Comparison of ENCODE assay signal across 14 cellular contexts in the genomic region with DNA sequence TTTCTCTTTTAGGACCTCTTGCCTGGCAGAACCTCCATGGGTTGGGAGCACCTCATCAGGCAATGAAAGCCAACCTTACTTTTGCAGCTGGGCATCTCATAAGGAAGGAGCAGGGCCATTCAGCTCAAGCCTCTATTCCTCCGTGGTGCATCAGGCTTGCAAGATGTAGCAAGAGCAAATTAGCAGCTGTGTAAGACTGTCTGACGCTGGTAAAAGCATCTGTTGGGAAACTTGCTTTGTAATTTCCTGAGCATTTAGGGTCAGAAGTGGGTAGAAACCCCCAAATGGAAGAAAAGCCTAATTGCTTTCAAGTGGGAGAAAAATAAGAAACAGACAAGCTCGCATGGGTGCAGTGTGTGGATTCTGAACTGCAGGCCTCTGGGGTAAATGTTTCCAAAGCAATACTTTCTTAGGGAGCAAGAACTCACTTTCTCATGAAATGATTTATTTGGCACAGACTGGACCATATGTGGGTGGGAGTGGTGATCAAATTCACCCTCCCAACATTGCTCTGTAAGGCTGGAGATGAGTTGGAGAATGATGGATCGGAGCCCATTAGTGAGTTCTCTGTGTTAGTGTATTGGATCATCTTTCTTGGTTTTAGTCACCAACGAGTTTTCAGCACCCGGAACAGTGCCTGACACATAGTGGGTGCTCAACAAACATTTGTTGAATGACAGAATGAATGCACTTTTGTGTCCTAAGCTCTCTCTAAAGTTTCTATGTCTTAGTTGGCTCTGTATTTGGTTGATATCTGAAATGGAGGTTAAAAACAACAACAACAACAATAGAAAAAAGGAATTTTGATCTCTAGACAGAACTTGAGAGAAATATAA.
DNase-seq lines count a peak whose midpoint lies in the region; ATAC-seq and TF ChIP-seq lines count a peak whose summit lies in the region.
"Had no signal": no experiment of that assay in that cellular context is flagged by ENCODE, and none has a peak within 500 bp of the region (broad histone marks: within the 10 kb centered on the region; RNA-seq: fewer than 3 reads in every experiment).

No MANE protein-coding gene starts in this region.

- H3K36me3 ChIP-seq in heart left ventricle = no peaks in the 10 kb centered on the region
- H3K36me3 ChIP-seq: lower lobe of right lung, tibial nerve had no signal

- POLR2A ChIA-PET in activated CD4-positive, alpha-beta T cell treated with anti-CD3 and anti-CD28 coated beads for 36 hours (lab: Charles Lee) = interaction anchor here (0.7 kb wide), 1 partner anchor 89 kb away, joined by 3 read pairs; no protein-coding TSS in a partner anchor

- TF ChIP-seq CTCF in heart left ventricle (IDR thresholded peaks at IDR 0.05) (no peak), fibroblast of villous mesenchyme (IDR thresholded peaks at IDR 0.05; ENCODE audit: insufficient read depth, low read depth, low read length) (no peak)

- H3K36me3 Mint-ChIP-seq in activated CD4-positive, alpha-beta T cell treated with anti-CD3 and anti-CD28 coated beads for 36 hours (ENCODE audit: low read depth) = no peaks in the 10 kb centered on the region
- H3K36me3 Mint-ChIP-seq: activated CD4-positive, alpha-beta memory T cell treated with anti-CD3 and anti-CD28 coated beads for 36 hours had no signal

- H3K4me1 ChIP-seq in heart left ventricle (peaks cover 0 to 28% (median 1%) of the 10 kb centered on the region in 12 donors), right cardiac atrium (ENCODE audit: control insufficient read depth, insufficient read depth, low read length) (peaks cover 2% of the 10 kb centered on the region)
- H3K4me1 ChIP-seq: A549 had no signal

- DNase-seq in heart left ventricle (no peak), right cardiac atrium (no peak), fibroblast of villous mesenchyme (ENCODE audit: low read depth) (peak; percentile 91), stromal cell of bone marrow (ENCODE audit: low read depth) (peak; percentile 82), Kasumi-1 (lab: John Stamatoyannopoulos, UW) (no peak)
- DNase-seq in activated CD4-positive, alpha-beta T cell treated with anti-CD3 and anti-CD28 coated beads for 36 hours = no peak
- DNase-seq: activated CD4-positive, alpha-beta memory T cell treated with anti-CD3 and anti-CD28 coated beads for 36 hours; lower lobe of right lung; NCI-H345; PC-9 had no signal

- 63 to 85% (median 75%) methylated on average over 6 of the region's 6 CpGs for WGBS in heart left ventricle, 4 donors
- 73% methylated on average over 6 of the region's 6 CpGs for WGBS in right cardiac atrium

- no peaks in the 10 kb centered on the region for H3K9me3 Mint-ChIP-seq in activated CD4-positive, alpha-beta T cell treated with anti-CD3 and anti-CD28 coated beads for 36 hours (ENCODE audit: low read depth)
- H3K9me3 Mint-ChIP-seq: activated CD4-positive, alpha-beta memory T cell treated with anti-CD3 and anti-CD28 coated beads for 36 hours had no signal

- intact Hi-C loops in heart left ventricle (cut with DNase I) (no loop called here), right cardiac atrium (cut with DNase I) (no loop called here)
- intact Hi-C loops in activated CD4-positive, alpha-beta T cell treated with anti-CD3 and anti-CD28 coated beads for 36 hours (cut with DNase I, micrococcal nuclease) = no loop called here

- CTCF ChIA-PET in activated CD4-positive, alpha-beta T cell treated with anti-CD3 and anti-CD28 coated beads for 36 hours (lab: Charles Lee) = interaction anchor here (0.6 kb wide), 1 partner anchor 62 kb away, joined by 3 read pairs; no protein-coding TSS in a partner anchor

- no peaks in the 10 kb centered on the region for H3K9me3 ChIP-seq in heart left ventricle
- no peaks in the 10 kb centered on the region for H3K9me3 ChIP-seq in right cardiac atrium (ENCODE audit: control insufficient read depth, low read length)
- H3K9me3 ChIP-seq: A549, lower lobe of right lung, tibial nerve had no signal

- H3K27ac ChIP-seq in heart left ventricle (peak overlapping the region in 7 of 12 donors; percentile 0 to 81 (median 52)), right cardiac atrium (ENCODE audit: low read length) (no peak overlapping the region)
- H3K27ac ChIP-seq: A549, lower lobe of right lung, PC-9 had no signal

- H3K27me3 ChIP-seq in heart left ventricle = peaks cover 0 to 2% (median 0%) of the 10 kb centered on the region in 9 donors
- no peaks in the 10 kb centered on the region for H3K27me3 ChIP-seq in right cardiac atrium (ENCODE audit: control insufficient read depth, insufficient read depth)
- H3K27me3 ChIP-seq: tibial nerve had no signal

- ATAC-seq in heart left ventricle (peak in 3 of 4 donors; percentile 67 to 71 (median 69)), right cardiac atrium (no peak), HG02642 (IDR thresholded peaks at IDR 0.05; ENCODE audit: poor library complexity, unreplicated experiment) (no peak)
- no peak for ATAC-seq in activated CD4-positive, alpha-beta T cell treated with anti-CD3 and anti-CD28 coated beads for 36 hours
- ATAC-seq: A549, lower lobe of right lung had no signal

- H3K27ac Mint-ChIP-seq in activated CD4-positive, alpha-beta T cell treated with anti-CD3 and anti-CD28 coated beads for 36 hours = no peak overlapping the region
- H3K27ac Mint-ChIP-seq: activated CD4-positive, alpha-beta memory T cell treated with anti-CD3 and anti-CD28 coated beads for 36 hours had no signal

- no peak overlapping the region for H3K4me3 Mint-ChIP-seq in activated CD4-positive, alpha-beta T cell treated with anti-CD3 and anti-CD28 coated beads for 36 hours
- H3K4me3 Mint-ChIP-seq: activated CD4-positive, alpha-beta memory T cell treated with anti-CD3 and anti-CD28 coated beads for 36 hours had no signal

- no peak for TF ChIP-seq POLR2A in heart left ventricle (IDR thresholded peaks at IDR 0.05)

- no peaks in the 10 kb centered on the region for H3K4me1 Mint-ChIP-seq in activated CD4-positive, alpha-beta T cell treated with anti-CD3 and anti-CD28 coated beads for 36 hours

- H3K27me3 Mint-ChIP-seq in activated CD4-positive, alpha-beta T cell treated with anti-CD3 and anti-CD28 coated beads for 36 hours = peaks cover 12% of the 10 kb centered on the region

- H3K4me3 ChIP-seq in heart left ventricle (no peak overlapping the region), right cardiac atrium (ENCODE audit: low read length) (no peak overlapping the region), fibroblast of villous mesenchyme (ENCODE audit: low read depth, low read length) (no peak overlapping the region)
- H3K4me3 ChIP-seq: A549, lower lobe of right lung, PC-9, tibial nerve had no signal

TF ChIP-seq in PFSK-1, 5 proteins besides CTCF, POLR2A, EP300 and RAD21:
- TF ChIP-seq, protein P1, sequence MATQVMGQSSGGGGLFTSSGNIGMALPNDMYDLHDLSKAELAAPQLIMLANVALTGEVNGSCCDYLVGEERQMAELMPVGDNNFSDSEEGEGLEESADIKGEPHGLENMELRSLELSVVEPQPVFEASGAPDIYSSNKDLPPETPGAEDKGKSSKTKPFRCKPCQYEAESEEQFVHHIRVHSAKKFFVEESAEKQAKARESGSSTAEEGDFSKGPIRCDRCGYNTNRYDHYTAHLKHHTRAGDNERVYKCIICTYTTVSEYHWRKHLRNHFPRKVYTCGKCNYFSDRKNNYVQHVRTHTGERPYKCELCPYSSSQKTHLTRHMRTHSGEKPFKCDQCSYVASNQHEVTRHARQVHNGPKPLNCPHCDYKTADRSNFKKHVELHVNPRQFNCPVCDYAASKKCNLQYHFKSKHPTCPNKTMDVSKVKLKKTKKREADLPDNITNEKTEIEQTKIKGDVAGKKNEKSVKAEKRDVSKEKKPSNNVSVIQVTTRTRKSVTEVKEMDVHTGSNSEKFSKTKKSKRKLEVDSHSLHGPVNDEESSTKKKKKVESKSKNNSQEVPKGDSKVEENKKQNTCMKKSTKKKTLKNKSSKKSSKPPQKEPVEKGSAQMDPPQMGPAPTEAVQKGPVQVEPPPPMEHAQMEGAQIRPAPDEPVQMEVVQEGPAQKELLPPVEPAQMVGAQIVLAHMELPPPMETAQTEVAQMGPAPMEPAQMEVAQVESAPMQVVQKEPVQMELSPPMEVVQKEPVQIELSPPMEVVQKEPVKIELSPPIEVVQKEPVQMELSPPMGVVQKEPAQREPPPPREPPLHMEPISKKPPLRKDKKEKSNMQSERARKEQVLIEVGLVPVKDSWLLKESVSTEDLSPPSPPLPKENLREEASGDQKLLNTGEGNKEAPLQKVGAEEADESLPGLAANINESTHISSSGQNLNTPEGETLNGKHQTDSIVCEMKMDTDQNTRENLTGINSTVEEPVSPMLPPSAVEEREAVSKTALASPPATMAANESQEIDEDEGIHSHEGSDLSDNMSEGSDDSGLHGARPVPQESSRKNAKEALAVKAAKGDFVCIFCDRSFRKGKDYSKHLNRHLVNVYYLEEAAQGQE (IDR thresholded peaks at IDR 0.05; ENCODE audit: insufficient read depth in 1 of 2, low read depth in 2 of 2, low read length in 2 of 2) = peak; percentile 27 to 78; a peak in 2 of 4 replicates
- TF ChIP-seq SIN3A (IDR thresholded peaks at IDR 0.05; ENCODE audit: borderline replicate concordance, insufficient read depth, low read length) = no peak

Comparison
In these comparisons a context has a peak if more than half of its experiments do, and no peak if none do; other contexts are left out.
1. ATAC-seq: peak in heart left ventricle (3 of 4); none in right cardiac atrium (0 of 2), HG02642 (single experiment) and activated CD4-positive, alpha-beta T cell treated with anti-CD3 and anti-CD28 coated beads for 36 hours (single experiment).
2. DNase-seq: peak in fibroblast of villous mesenchyme (single experiment) and stromal cell of bone marrow (single experiment); none in heart left ventricle (0 of 5), right cardiac atrium (0 of 3), Kasumi-1 (0 of 2) and activated CD4-positive, alpha-beta T cell treated with anti-CD3 and anti-CD28 coated beads for 36 hours (single experiment).